Comparison of ENCODE assay signal across 17 cellular contexts in genomic region chr10:35910234-35910633, GRCh38.
DNase-seq lines count a peak whose midpoint lies in the region; ATAC-seq and TF ChIP-seq lines count a peak whose summit lies in the region.
"Had no signal": no experiment of that assay in that cellular context is flagged by ENCODE, and none has a peak within 500 bp of the region (broad histone marks: within the 10 kb centered on the region; RNA-seq: fewer than 3 reads in every experiment).

No MANE protein-coding gene starts in this region.

- CTCF ChIA-PET in AG04450 (lab: Charles Lee): interaction anchor here (0.7 kb wide), 1 partner anchor 269 kb away, joined by 3 read pairs; no protein-coding TSS in a partner anchor
- CTCF ChIA-PET in activated CD8-positive, alpha-beta T cell treated with anti-CD3 and anti-CD28 coated beads, Interleukin-2, amount 10 ng/mL, durations not matched to agents 7 days and 5 days (lab: Charles Lee): no interaction called here

- H3K9me3 ChIP-seq in AG04450 (ENCODE audit: control insufficient read depth, insufficient read depth, low read length): 0 out of 2 replicates have a peak, but pooled peaks cover 2% of the 10 kb centered on the region
- no peaks in the 10 kb centered on the region for H3K9me3 ChIP-seq in upper lobe of left lung

- ATAC-seq in activated CD8-positive, alpha-beta T cell treated with anti-CD3 and anti-CD28 coated beads, Interleukin-2, amount 10 ng/mL, durations not matched to agents 7 days and 5 days: no peak
- ATAC-seq in upper lobe of left lung (ENCODE audit: low FRiP score in 2 of 2) (no peak), HG02870 (IDR thresholded peaks at IDR 0.05; ENCODE audit: unreplicated experiment) (no peak), HG03521 (IDR thresholded peaks at IDR 0.05; ENCODE audit: unreplicated experiment) (no peak)
- ATAC-seq: activated CD4-positive, CD25-positive, alpha-beta regulatory T cell treated with anti-CD3 and anti-CD28 coated beads, Interleukin-2, amount 50 U/mL, for 24 hours had no signal

- 32 to 37% methylated on average over 3 of the region's 3 CpGs for WGBS in upper lobe of left lung, 2 donors

- no peaks in the 10 kb centered on the region for H3K36me3 ChIP-seq in upper lobe of left lung

- POLR2A ChIA-PET in AG04450 (lab: Yijun Ruan, JAX): interaction anchor here (0.5 to 1.0 kb wide), 2 partner anchors 15 to 35 kb away, joined by 3 read pairs; no protein-coding TSS in a partner anchor
- POLR2A ChIA-PET in activated CD8-positive, alpha-beta T cell treated with anti-CD3 and anti-CD28 coated beads, Interleukin-2, amount 10 ng/mL, durations not matched to agents 7 days and 5 days (lab: Charles Lee): no interaction called here

- H3K27ac ChIP-seq in AG04450 (ENCODE audit: low read depth, low read length): no peak overlapping the region
- no peak overlapping the region for H3K27ac ChIP-seq in upper lobe of left lung
- H3K27ac ChIP-seq: coronary artery had no signal

- no peaks in the 10 kb centered on the region for H3K36me3 Mint-ChIP-seq in activated CD8-positive, alpha-beta T cell treated with anti-CD3 and anti-CD28 coated beads, Interleukin-2, amount 10 ng/mL, durations not matched to agents 7 days and 5 days (ENCODE audit: low read depth)

- H3K27ac Mint-ChIP-seq in activated CD8-positive, alpha-beta T cell treated with anti-CD3 and anti-CD28 coated beads, Interleukin-2, amount 10 ng/mL, durations not matched to agents 7 days and 5 days: no peak overlapping the region

- TF ChIP-seq CTCF in AG04450 (IDR thresholded peaks at IDR 0.05; ENCODE audit: low read depth, low read length) (no peak), astrocyte of the spinal cord (IDR thresholded peaks at IDR 0.05; ENCODE audit: low read depth, low read length) (no peak), upper lobe of left lung (IDR thresholded peaks at IDR 0.05) (no peak)

- no peaks in the 10 kb centered on the region for H3K9me3 Mint-ChIP-seq in activated CD8-positive, alpha-beta T cell treated with anti-CD3 and anti-CD28 coated beads, Interleukin-2, amount 10 ng/mL, durations not matched to agents 7 days and 5 days (ENCODE audit: insufficient read depth)

- no peaks in the 10 kb centered on the region for H3K4me1 Mint-ChIP-seq in activated CD8-positive, alpha-beta T cell treated with anti-CD3 and anti-CD28 coated beads, Interleukin-2, amount 10 ng/mL, durations not matched to agents 7 days and 5 days (ENCODE audit: low read depth)

- no peaks in the 10 kb centered on the region for H3K27me3 Mint-ChIP-seq in activated CD8-positive, alpha-beta T cell treated with anti-CD3 and anti-CD28 coated beads, Interleukin-2, amount 10 ng/mL, durations not matched to agents 7 days and 5 days (ENCODE audit: low read depth)

- H3K4me3 Mint-ChIP-seq in activated CD8-positive, alpha-beta T cell treated with anti-CD3 and anti-CD28 coated beads, Interleukin-2, amount 10 ng/mL, durations not matched to agents 7 days and 5 days: no peak overlapping the region

- in situ Hi-C loops in astrocyte of the spinal cord (cut with HindIII; ENCODE audit: low sequenced_read_pairs): no loop called here

- peak in 1 of 4 donors; percentile 3 for TF ChIP-seq EP300 in upper lobe of left lung (IDR thresholded peaks at IDR 0.05)

- DNase-seq in AG04450 (ENCODE audit: low read depth, low spot score) (peak; percentile 76), HPDE6-E6E7 (ENCODE audit: extremely low spot score) (peak; percentile 25), astrocyte of the spinal cord (ENCODE audit: low read depth, low spot score) (peak; percentile 62), hepatic stellate cell (ENCODE audit: low spot score) (peak; percentile 41), upper lobe of left lung (no peak)
- DNase-seq in activated CD8-positive, alpha-beta T cell treated with anti-CD3 and anti-CD28 coated beads, Interleukin-2, amount 10 ng/mL, durations not matched to agents 7 days and 5 days: no peak
- DNase-seq: ACHN, KG1, midbrain, NCI-H1436 treated with DMSO at 0.1 percent for 48 hours, NCI-H526, occipital lobe, T-helper 1 cell had no signal

- no peak for TF ChIP-seq POLR2A in upper lobe of left lung (IDR thresholded peaks at IDR 0.05)

- H3K27me3 ChIP-seq in AG04450 (ENCODE audit: control insufficient read depth, insufficient read depth, low read length) (no peaks in the 10 kb centered on the region), upper lobe of left lung (no peaks in the 10 kb centered on the region)

- no peak overlapping the region for H3K4me3 ChIP-seq in AG04450 (ENCODE audit: low read depth, low read length)
- H3K4me3 ChIP-seq in astrocyte of the spinal cord (ENCODE audit: low read depth, low read length): no peak overlapping the region
- no peak overlapping the region for H3K4me3 ChIP-seq in upper lobe of left lung
- H3K4me3 ChIP-seq: coronary artery had no signal

- peaks cover 0 to 21% (median 2%) of the 10 kb centered on the region in 4 donors for H3K4me1 ChIP-seq in upper lobe of left lung

Comparison
In these comparisons a context has a peak if more than half of its experiments do, and no peak if none do; other contexts are left out.
1. DNase-seq: peak in AG04450 (single experiment), HPDE6-E6E7 (single experiment), astrocyte of the spinal cord (single experiment) and hepatic stellate cell (single experiment); none in activated CD8-positive, alpha-beta T cell treated with anti-CD3 and anti-CD28 coated beads, Interleukin-2, amount 10 ng/mL, durations not matched to agents 7 days and 5 days (single experiment) and upper lobe of left lung (0 of 2).